ENCODE assay signal across 14 cellular contexts in the genomic region with DNA sequence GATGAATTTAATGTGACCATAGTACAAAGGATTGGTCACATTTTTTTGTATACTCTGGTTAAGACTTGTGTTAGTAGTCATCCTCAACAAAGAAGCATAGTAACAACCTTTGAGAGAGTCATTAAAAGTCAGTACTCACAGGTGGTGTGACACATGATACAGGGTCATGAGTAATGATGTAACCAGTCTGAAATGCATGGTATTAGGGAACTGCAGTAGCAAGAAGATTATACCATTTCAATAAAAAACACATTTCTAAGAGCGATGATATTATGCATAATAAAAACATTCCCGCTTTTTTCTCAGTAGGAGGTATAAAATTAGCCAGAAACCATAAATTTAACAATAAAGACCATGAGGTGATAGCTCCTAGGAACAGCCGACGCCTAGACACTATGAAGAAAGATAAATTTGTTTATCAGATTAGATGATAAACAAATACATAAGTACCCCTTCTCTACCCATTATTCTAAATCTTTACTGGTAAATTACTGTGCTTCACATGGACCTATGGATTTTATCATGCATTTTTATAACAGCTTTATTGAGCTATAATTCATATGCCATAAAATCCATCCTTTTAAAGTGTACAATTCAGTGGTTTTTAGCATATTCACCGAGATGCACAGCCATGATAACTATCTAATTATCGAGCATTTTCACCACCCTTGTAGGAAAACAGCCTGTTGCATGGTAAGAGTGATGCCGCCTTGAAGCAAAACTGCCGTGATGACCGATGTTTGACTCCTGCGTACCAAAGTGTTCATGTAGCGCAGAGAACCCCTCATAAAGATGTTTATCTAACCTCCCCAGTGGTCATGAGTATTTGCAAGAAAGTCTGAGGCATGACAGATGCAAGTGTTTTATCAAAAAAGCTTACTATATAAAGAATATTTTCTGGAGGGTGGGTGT. TPM values are rescaled to one million over a fixed set of nuclear protein-coding genes. Genes with fewer than 3 reads are reported as not detected.
DNase-seq lines count a peak whose midpoint lies in the region; ATAC-seq, FAIRE-seq and TF ChIP-seq lines count a peak whose summit lies in the region.
"Had no signal": no experiment of that assay in that cellular context is flagged by ENCODE, and none has a peak within 500 bp of the region (broad histone marks: within the 10 kb centered on the region; RNA-seq: fewer than 3 reads in every experiment).

No MANE protein-coding gene starts in this region.

- no peak overlapping the region for H3K4me3 Mint-ChIP-seq in HFFc6
- H3K4me3 Mint-ChIP-seq: brain had no signal

- H3K27ac Mint-ChIP-seq in HFFc6 = no peak overlapping the region

- no peak for TF ChIP-seq POLR2A in A549 (IDR thresholded peaks at IDR 0.05; ENCODE audit: low read length)

- POLR2A ChIA-PET in A549 (lab: Yijun Ruan, JAX) = no interaction called here

- no peaks in the 10 kb centered on the region for H3K4me1 Mint-ChIP-seq in HFFc6 (ENCODE audit: low read depth)

- DNase-seq in A549 (ENCODE audit: low read depth in 1 of 2, low spot score in 1 of 2) = peak; percentile 13 to 29
- peak; percentile 10 for DNase-seq in HFFc6
- DNase-seq in RKO (ENCODE audit: low spot score) = peak; percentile 70
- DNase-seq in glomerular visceral epithelial cell (ENCODE audit: extremely low spot score) = peak; percentile 89
- DNase-seq in effector CD4-positive, alpha-beta T cell = no peak
- DNase-seq in NOMO-1 treated with dmso at 0.1 percent for 144 hours (lab: John Stamatoyannopoulos, UW; ENCODE audit: unreplicated experiment) = no peak
- DNase-seq in D721Med (ENCODE audit: insufficient read length, low spot score) = no peak
- DNase-seq: BE2C, foreskin fibroblast, MV-4-11 had no signal

- TF ChIP-seq RAD21 in A549 (conservative IDR thresholded peaks at IDR 0.05 in 1 of 2, IDR thresholded peaks at IDR 0.05 in 1 of 2) = no peak

- WGBS in A549 (ENCODE audit: missing lambda C conversion rate) = 30% methylated on average over 11 of the region's 11 CpGs

- no peak for FAIRE-seq in A549 (lab: Jason Lieb, UNC)
- no peak for FAIRE-seq in D721Med (lab: Jason Lieb, UNC)
- FAIRE-seq: GM12878 had no signal

- CTCF ChIA-PET in A549 (lab: Yijun Ruan, JAX) = no interaction called here

- TF ChIP-seq CTCF in A549 (IDR thresholded peaks at IDR 0.05) = no peak
- TF ChIP-seq CTCF in HFFc6 (IDR thresholded peaks at IDR 0.05) = no peak
- TF ChIP-seq CTCF in D721Med (IDR thresholded peaks at IDR 0.05; ENCODE audit: insufficient read depth, missing control alignments) = no peak

- H3K9me3 Mint-ChIP-seq in HFFc6 = peaks cover 6% of the 10 kb centered on the region; the same call in 1 of the 2 replicates

- H3K36me3 Mint-ChIP-seq in HFFc6 (ENCODE audit: low read depth) = no peaks in the 10 kb centered on the region
- H3K36me3 Mint-ChIP-seq: brain had no signal

- H3K4me1 ChIP-seq in A549 = peaks cover 18% of the 10 kb centered on the region; the same call in 2 of the 3 replicates

- peaks cover 9% of the 10 kb centered on the region for H3K27me3 Mint-ChIP-seq in HFFc6 (ENCODE audit: insufficient read depth)

- peak overlapping the region; percentile 55 for H3K4me2 ChIP-seq in A549

- peaks cover 8% of the 10 kb centered on the region; the same call in 1 of the 3 replicates for H3K9me3 ChIP-seq in A549
- H3K9me3 ChIP-seq: BE2C had no signal

- no peak for TF ChIP-seq EP300 in A549 (IDR thresholded peaks at IDR 0.05)

- H3K4me3 ChIP-seq in A549 = no peak overlapping the region
- H3K4me3 ChIP-seq: GM12878 had no signal

- ATAC-seq in A549 (peak in 1 of 2 experiments; percentile 70; a peak in 1 of 6 replicates), GM18873 (IDR thresholded peaks at IDR 0.05; ENCODE audit: low FRiP score, unreplicated experiment) (no peak)
- ATAC-seq: GM12878, SK-N-SH treated with all-trans-retinoic acid at 6 μM for 48 hours had no signal

- H3K27ac ChIP-seq in A549 = no peak overlapping the region

TF ChIP-seq in A549, 52 proteins besides CTCF, POLR2A, EP300 and RAD21:
- TF ChIP-seq, protein P1, sequence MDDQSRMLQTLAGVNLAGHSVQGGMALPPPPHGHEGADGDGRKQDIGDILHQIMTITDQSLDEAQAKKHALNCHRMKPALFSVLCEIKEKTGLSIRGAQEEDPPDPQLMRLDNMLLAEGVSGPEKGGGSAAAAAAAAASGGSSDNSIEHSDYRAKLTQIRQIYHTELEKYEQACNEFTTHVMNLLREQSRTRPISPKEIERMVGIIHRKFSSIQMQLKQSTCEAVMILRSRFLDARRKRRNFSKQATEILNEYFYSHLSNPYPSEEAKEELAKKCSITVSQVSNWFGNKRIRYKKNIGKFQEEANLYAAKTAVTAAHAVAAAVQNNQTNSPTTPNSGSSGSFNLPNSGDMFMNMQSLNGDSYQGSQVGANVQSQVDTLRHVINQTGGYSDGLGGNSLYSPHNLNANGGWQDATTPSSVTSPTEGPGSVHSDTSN (IDR thresholded peaks at IDR 0.05) = no peak
- TF ChIP-seq HEYL (CRISPR knock-in tag; IDR thresholded peaks at IDR 0.05) (no peak), FOXS1 (CRISPR knock-in tag; IDR thresholded peaks at IDR 0.05) (no peak), NFE2L2 (conservative IDR thresholded peaks at IDR 0.05; ENCODE audit: low read length) (no peak), CBX8 (IDR thresholded peaks at IDR 0.05) (no peak)
- TF ChIP-seq, protein P2, sequence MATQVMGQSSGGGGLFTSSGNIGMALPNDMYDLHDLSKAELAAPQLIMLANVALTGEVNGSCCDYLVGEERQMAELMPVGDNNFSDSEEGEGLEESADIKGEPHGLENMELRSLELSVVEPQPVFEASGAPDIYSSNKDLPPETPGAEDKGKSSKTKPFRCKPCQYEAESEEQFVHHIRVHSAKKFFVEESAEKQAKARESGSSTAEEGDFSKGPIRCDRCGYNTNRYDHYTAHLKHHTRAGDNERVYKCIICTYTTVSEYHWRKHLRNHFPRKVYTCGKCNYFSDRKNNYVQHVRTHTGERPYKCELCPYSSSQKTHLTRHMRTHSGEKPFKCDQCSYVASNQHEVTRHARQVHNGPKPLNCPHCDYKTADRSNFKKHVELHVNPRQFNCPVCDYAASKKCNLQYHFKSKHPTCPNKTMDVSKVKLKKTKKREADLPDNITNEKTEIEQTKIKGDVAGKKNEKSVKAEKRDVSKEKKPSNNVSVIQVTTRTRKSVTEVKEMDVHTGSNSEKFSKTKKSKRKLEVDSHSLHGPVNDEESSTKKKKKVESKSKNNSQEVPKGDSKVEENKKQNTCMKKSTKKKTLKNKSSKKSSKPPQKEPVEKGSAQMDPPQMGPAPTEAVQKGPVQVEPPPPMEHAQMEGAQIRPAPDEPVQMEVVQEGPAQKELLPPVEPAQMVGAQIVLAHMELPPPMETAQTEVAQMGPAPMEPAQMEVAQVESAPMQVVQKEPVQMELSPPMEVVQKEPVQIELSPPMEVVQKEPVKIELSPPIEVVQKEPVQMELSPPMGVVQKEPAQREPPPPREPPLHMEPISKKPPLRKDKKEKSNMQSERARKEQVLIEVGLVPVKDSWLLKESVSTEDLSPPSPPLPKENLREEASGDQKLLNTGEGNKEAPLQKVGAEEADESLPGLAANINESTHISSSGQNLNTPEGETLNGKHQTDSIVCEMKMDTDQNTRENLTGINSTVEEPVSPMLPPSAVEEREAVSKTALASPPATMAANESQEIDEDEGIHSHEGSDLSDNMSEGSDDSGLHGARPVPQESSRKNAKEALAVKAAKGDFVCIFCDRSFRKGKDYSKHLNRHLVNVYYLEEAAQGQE (IDR thresholded peaks at IDR 0.05) = no peak
TF ChIP-seq in A549: peak in this region for 0.

RNA-seq across cellular contexts. Expression of a gene that starts 41.8 kb away (rescaled TPM):
- 0.12 and 0.15 TPM in 2 replicates for polyA plus RNA-seq in A549 (2011; rRNA removed)
- 0.19 and 0.26 TPM in 2 replicates for polyA plus RNA-seq in A549 (2012; cell fraction: cytosol; rRNA removed)
- 1.7 and 1.9 TPM in 2 replicates for polyA plus RNA-seq in A549 (2012; cell fraction: nucleus; rRNA removed)
- 0.12 to 0.30 TPM (median 0.18 TPM) in 3 replicates for polyA plus RNA-seq in A549 (2017; fragmentation: RNase III; extraction: RNeasy Plus Mini Kit Qiagen cat#74134 plus additional on column Dnase treatment)
- polyA minus RNA-seq in A549 (2011; rRNA and poly(A)+ RNA removed) = 0.17 and 0.19 TPM in 2 replicates
- total RNA-seq in HFFc6 (2021; fragmentation: NEBNext Ultra II Directional; extraction: Animal tissue kit (Norgen Biotek cat#: 25700)) = under 1 TPM in 2 of 6 experiments, not detected in 4; 0.08 to 0.24 TPM

Comparison
In these comparisons a context has a peak if more than half of its experiments do, and no peak if none do; other contexts are left out.
1. DNase-seq: peak in A549 (2 of 2), HFFc6 (single experiment), RKO (single experiment) and glomerular visceral epithelial cell (single experiment); none in effector CD4-positive, alpha-beta T cell (single experiment), NOMO-1 treated with dmso at 0.1 percent for 144 hours (single experiment) and D721Med (single experiment).